ENCODE assay signal across 12 cellular contexts in the genomic region with DNA sequence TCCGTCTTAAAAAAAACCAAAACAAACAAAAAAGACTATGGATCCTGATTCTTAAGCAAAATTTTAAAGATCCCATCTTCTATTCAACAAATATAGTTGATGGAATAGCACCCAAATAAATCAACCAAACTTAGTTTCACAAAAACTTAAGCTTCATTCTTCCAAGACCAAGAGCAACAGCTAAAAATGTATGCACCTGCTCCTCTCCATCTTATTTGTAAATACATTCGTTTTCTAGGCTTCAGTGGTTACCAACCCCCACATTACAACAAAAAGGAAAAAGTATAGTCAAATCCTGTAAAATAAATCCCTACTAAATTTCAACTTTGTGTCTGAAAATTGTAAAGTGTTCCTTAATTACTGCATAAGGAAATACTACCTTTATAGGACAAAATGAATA. TPM values are rescaled to one million over a fixed set of nuclear protein-coding genes. Genes with fewer than 3 reads are reported as not detected.
DNase-seq lines count a peak whose midpoint lies in the region; ATAC-seq, FAIRE-seq and TF ChIP-seq lines count a peak whose summit lies in the region.
"Had no signal": no experiment of that assay in that cellular context is flagged by ENCODE, and none has a peak within 500 bp of the region (broad histone marks: within the 10 kb centered on the region; RNA-seq: fewer than 3 reads in every experiment).

No MANE protein-coding gene starts in this region.

- H3K79me2 ChIP-seq in endothelial cell of umbilical vein (ENCODE audit: control insufficient read depth, insufficient read depth, low read length), result peaks cover 86% of the 10 kb centered on the region

- H3K27ac Mint-ChIP-seq in T-helper 1 cell treated with Interleukin-12 subunit alpha and Interleukin-12 subunit beta and Interleukin-4 antibody, amounts not matched to agents 30 μg/mL and 1 μg/mL, for 36 hours, result peak overlapping the region; percentile 92
- H3K27ac Mint-ChIP-seq in stimulated activated naive B cell treated with anti-CD40 and anti-IgM and Interleukin-4, amounts not matched to agents 10 μg/mL and 1 μg/mL and 100 μg/mL, for 72 hours, result no peak overlapping the region

- intact Hi-C loops in endothelial cell of umbilical vein (cut with micrococcal nuclease) (loop anchor here (10.0 kb wide), 2 partner anchors 289 to 349 kb away; partner anchors contain the start of gene PEF1), ovary (cut with DNase I) (no loop called here)

- H3K27me3 Mint-ChIP-seq in T-helper 1 cell treated with Interleukin-12 subunit alpha and Interleukin-12 subunit beta and Interleukin-4 antibody, amounts not matched to agents 30 μg/mL and 1 μg/mL, for 36 hours (ENCODE audit: low read depth), result no peaks in the 10 kb centered on the region
- H3K27me3 Mint-ChIP-seq in stimulated activated naive B cell treated with anti-CD40 and anti-IgM and Interleukin-4, amounts not matched to agents 10 μg/mL and 1 μg/mL and 100 μg/mL, for 72 hours, result no peaks in the 10 kb centered on the region

- no peak for FAIRE-seq in endothelial cell of umbilical vein (lab: Jason Lieb, UNC)
- FAIRE-seq: A204.1 had no signal

- POLR2A ChIA-PET in endothelial cell of umbilical vein (lab: Charles Lee), result no interaction called here

- no peaks in the 10 kb centered on the region for H3K9me1 ChIP-seq in endothelial cell of umbilical vein (replicated peaks; ENCODE audit: control insufficient read depth, extremely low read depth, insufficient read depth, low read length)

- H3K4me1 Mint-ChIP-seq in T-helper 1 cell treated with Interleukin-12 subunit alpha and Interleukin-12 subunit beta and Interleukin-4 antibody, amounts not matched to agents 30 μg/mL and 1 μg/mL, for 36 hours (ENCODE audit: low read depth), result peaks cover 59% of the 10 kb centered on the region
- peaks cover 42 to 92% of the 10 kb centered on the region in 2 donors for H3K4me1 Mint-ChIP-seq in stimulated activated naive B cell treated with anti-CD40 and anti-IgM and Interleukin-4, amounts not matched to agents 10 μg/mL and 1 μg/mL and 100 μg/mL, for 72 hours

- H4K20me1 ChIP-seq in endothelial cell of umbilical vein (replicated peaks; ENCODE audit: control insufficient read depth, extremely low read depth, insufficient read depth, low read length), result no peaks in the 10 kb centered on the region

- H3K9ac ChIP-seq in endothelial cell of umbilical vein (replicated peaks; ENCODE audit: extremely low read depth, insufficient read depth, low read length), result no peak overlapping the region

- peak overlapping the region; percentile 96 for H3K4me3 Mint-ChIP-seq in T-helper 1 cell treated with Interleukin-12 subunit alpha and Interleukin-12 subunit beta and Interleukin-4 antibody, amounts not matched to agents 30 μg/mL and 1 μg/mL, for 36 hours
- H3K4me3 Mint-ChIP-seq in stimulated activated naive B cell treated with anti-CD40 and anti-IgM and Interleukin-4, amounts not matched to agents 10 μg/mL and 1 μg/mL and 100 μg/mL, for 72 hours, result peak overlapping the region; percentile 10 to 44

- CTCF ChIA-PET in endothelial cell of umbilical vein (lab: Charles Lee), result interaction anchor here (1.5 to 3.7 kb wide), 6 partner anchors 10 to 119 kb away, joined by 4 to 24 read pairs (median 12); partner anchors contain the start of gene SPOCD1

- TF ChIP-seq CTCF in Peyer's patch (IDR thresholded peaks at IDR 0.05) (no peak), endothelial cell of umbilical vein (IDR thresholded peaks at IDR 0.05; ENCODE audit: extremely low read depth in 1 of 2, insufficient read depth in 1 of 2, low read depth in 1 of 2, low read length in 2 of 2) (no peak), ovary (IDR thresholded peaks at IDR 0.05) (no peak)

- H3K4me1 ChIP-seq in Peyer's patch, result peaks cover 3 to 69% (median 31%) of the 10 kb centered on the region in 4 donors
- H3K4me1 ChIP-seq in endothelial cell of umbilical vein (ENCODE audit: control insufficient read depth, extremely low read depth, insufficient read depth, low read length), result peaks cover 70% of the 10 kb centered on the region
- peaks cover 8% of the 10 kb centered on the region for H3K4me1 ChIP-seq in ovary (ENCODE audit: insufficient read depth)

- H3K9me3 ChIP-seq in Peyer's patch, result no peaks in the 10 kb centered on the region
- no peaks in the 10 kb centered on the region for H3K9me3 ChIP-seq in endothelial cell of umbilical vein (replicated peaks; ENCODE audit: control insufficient read depth, insufficient read depth, low read length)
- no peaks in the 10 kb centered on the region for H3K9me3 ChIP-seq in ovary
- H3K9me3 ChIP-seq: upper lobe of right lung had no signal

- no peak for DNase-seq in T-helper 1 cell
- no peak for DNase-seq in Peyer's patch
- DNase-seq in endothelial cell of umbilical vein (ENCODE audit: low read depth, low spot score), result no peak
- no peak for DNase-seq in stimulated activated naive B cell treated with anti-CD40 and anti-IgM and Interleukin-4, amounts not matched to agents 10 μg/mL and 1 μg/mL and 100 μg/mL, for 72 hours
- DNase-seq in dermis blood vessel endothelial cell, result no peak
- DNase-seq in ovary, result no peak
- DNase-seq: NCI-H1105 treated with DMSO at 0.1 percent for 48 hours, upper lobe of right lung had no signal

- no peak overlapping the region for H3K4me3 ChIP-seq in Peyer's patch
- no peak overlapping the region for H3K4me3 ChIP-seq in endothelial cell of umbilical vein (replicated peaks in 1 of 3; ENCODE audit: insufficient read depth in 1 of 3, low read depth in 1 of 3, low read length in 3 of 3)
- no peak overlapping the region for H3K4me3 ChIP-seq in ovary
- H3K4me3 ChIP-seq: upper lobe of right lung had no signal

- H3K36me3 Mint-ChIP-seq in T-helper 1 cell treated with Interleukin-12 subunit alpha and Interleukin-12 subunit beta and Interleukin-4 antibody, amounts not matched to agents 30 μg/mL and 1 μg/mL, for 36 hours (ENCODE audit: low read depth), result peaks cover 43% of the 10 kb centered on the region
- peaks cover 21 to 42% of the 10 kb centered on the region in 2 donors for H3K36me3 Mint-ChIP-seq in stimulated activated naive B cell treated with anti-CD40 and anti-IgM and Interleukin-4, amounts not matched to agents 10 μg/mL and 1 μg/mL and 100 μg/mL, for 72 hours

- no peaks in the 10 kb centered on the region for H3K27me3 ChIP-seq in Peyer's patch
- no peaks in the 10 kb centered on the region for H3K27me3 ChIP-seq in endothelial cell of umbilical vein (ENCODE audit: control insufficient read depth in 2 of 2, insufficient read depth in 2 of 2, low read length in 2 of 2)
- no peaks in the 10 kb centered on the region for H3K27me3 ChIP-seq in ovary
- H3K27me3 ChIP-seq: upper lobe of right lung had no signal

- no peak for TF ChIP-seq EP300 in ovary (IDR thresholded peaks at IDR 0.05)

- BruUV-seq in endothelial cell of umbilical vein (replicated peaks; lab: Mats Ljungman, UMichigan), result no TSS peak

- no peaks in the 10 kb centered on the region for H3K9me3 Mint-ChIP-seq in T-helper 1 cell treated with Interleukin-12 subunit alpha and Interleukin-12 subunit beta and Interleukin-4 antibody, amounts not matched to agents 30 μg/mL and 1 μg/mL, for 36 hours
- no peaks in the 10 kb centered on the region for H3K9me3 Mint-ChIP-seq in stimulated activated naive B cell treated with anti-CD40 and anti-IgM and Interleukin-4, amounts not matched to agents 10 μg/mL and 1 μg/mL and 100 μg/mL, for 72 hours

- WGBS in ovary, 3 donors, result 39 to 60% (median 54%) methylated on average over 2 of the region's 2 CpGs

- no peak overlapping the region for H2AFZ ChIP-seq in endothelial cell of umbilical vein (ENCODE audit: low read depth, low read length)

- H3K36me3 ChIP-seq in Peyer's patch (no peaks in the 10 kb centered on the region), endothelial cell of umbilical vein (ENCODE audit: control insufficient read depth in 2 of 2, extremely low read depth in 1 of 2, insufficient read depth in 2 of 2, low read length in 2 of 2) (no peaks in the 10 kb centered on the region), ovary (no peaks in the 10 kb centered on the region)
- H3K36me3 ChIP-seq: upper lobe of right lung had no signal

- ATAC-seq in stimulated activated naive B cell treated with anti-CD40 and anti-IgM and Interleukin-4, amounts not matched to agents 10 μg/mL and 1 μg/mL and 100 μg/mL, for 72 hours (replicated peaks), result no peak
- no peak for ATAC-seq in GM21723 (IDR thresholded peaks at IDR 0.05; ENCODE audit: unreplicated experiment)
- ATAC-seq: Right ventricle myocardium inferior, upper lobe of right lung had no signal

- TF ChIP-seq POLR2A in Peyer's patch (IDR thresholded peaks at IDR 0.05) (no peak), endothelial cell of umbilical vein (IDR thresholded peaks at IDR 0.05; ENCODE audit: low read depth, low read length) (no peak), ovary (IDR thresholded peaks at IDR 0.05) (no peak)

- dilution Hi-C loops in endothelial cell of umbilical vein (cut with MboI; ENCODE audit: extremely low pct_ligation_motif_present, low sequenced_read_pairs), result no loop called here

- H3K4me2 ChIP-seq in endothelial cell of umbilical vein (ENCODE audit: insufficient read depth, low read length), result peak overlapping the region; percentile 71

- H3K27ac ChIP-seq in Peyer's patch (peak overlapping the region; percentile 42 to 98 (median 94)), endothelial cell of umbilical vein (ENCODE audit: insufficient read depth, low read depth, low read length) (peak overlapping the region; percentile 58), ovary (no peak overlapping the region)

TF ChIP-seq in endothelial cell of umbilical vein, 7 proteins besides CTCF, POLR2A, EP300 and RAD21:
- TF ChIP-seq GATA2 (IDR thresholded peaks at IDR 0.05; ENCODE audit: insufficient read depth, insufficient read length, low read depth, low read length) (no peak), FOS (IDR thresholded peaks at IDR 0.05; ENCODE audit: borderline replicate concordance, insufficient read depth, low read length) (no peak), POLR2AphosphoS5 (IDR thresholded peaks at IDR 0.05; ENCODE audit: insufficient read depth, low read depth, low read length) (no peak), EZH2 (IDR thresholded peaks at IDR 0.05; ENCODE audit: borderline replicate concordance, low read depth, low read length, severe bottlenecking) (no peak), JUN (IDR thresholded peaks at IDR 0.05; ENCODE audit: borderline replicate concordance, insufficient read depth, insufficient read length, low read depth) (no peak)

RNA-seq across cellular contexts. Expression of gene PTP4A2, which starts 3.9 kb away (rescaled TPM):
- total RNA-seq in Peyer's patch, result 100 to 1,000 TPM; 103 to 165 (median 122) TPM
- total RNA-seq in endothelial cell of umbilical vein, result 172 and 184 TPM in 2 replicates
- polyA plus RNA-seq in endothelial cell of umbilical vein, result 44.4 and 74.1 TPM in 2 replicates
- polyA plus RNA-seq in endothelial cell of umbilical vein (2011; cell fraction: cytosol; rRNA removed), result 102 and 107 TPM in 2 replicates
- 38.7 and 54.6 TPM in 2 replicates for polyA plus RNA-seq in endothelial cell of umbilical vein (2011; cell fraction: nucleus; rRNA removed)
- 178 and 265 TPM in 2 replicates for polyA plus RNA-seq in endothelial cell of umbilical vein (2012)
- 212 and 224 TPM in 2 replicates for polyA minus RNA-seq in endothelial cell of umbilical vein
- polyA minus RNA-seq in endothelial cell of umbilical vein (2011; cell fraction: cytosol; rRNA and poly(A)+ RNA removed), result 348 TPM
- 65.7 and 95.4 TPM in 2 replicates for polyA minus RNA-seq in endothelial cell of umbilical vein (2011; cell fraction: nucleus; rRNA and poly(A)+ RNA removed)
- total RNA-seq in dermis blood vessel endothelial cell, result 199 and 243 TPM in 2 replicates
- 100 to 1,000 TPM; 207 to 366 (median 249) TPM for total RNA-seq in ovary
- polyA plus RNA-seq in ovary, result 100 to 1,000 TPM in 1 of 2 donors, 10 to 100 TPM in 1; 92.5 to 246 TPM

Comparison
In these comparisons a context has a peak if more than half of its experiments do, and no peak if none do; other contexts are left out.
1. H3K27ac ChIP-seq: peak in Peyer's patch (4 of 4) and endothelial cell of umbilical vein (single experiment); none in ovary (0 of 2).